1 cellular context compared by ENCODE assay signal in the genomic region with DNA sequence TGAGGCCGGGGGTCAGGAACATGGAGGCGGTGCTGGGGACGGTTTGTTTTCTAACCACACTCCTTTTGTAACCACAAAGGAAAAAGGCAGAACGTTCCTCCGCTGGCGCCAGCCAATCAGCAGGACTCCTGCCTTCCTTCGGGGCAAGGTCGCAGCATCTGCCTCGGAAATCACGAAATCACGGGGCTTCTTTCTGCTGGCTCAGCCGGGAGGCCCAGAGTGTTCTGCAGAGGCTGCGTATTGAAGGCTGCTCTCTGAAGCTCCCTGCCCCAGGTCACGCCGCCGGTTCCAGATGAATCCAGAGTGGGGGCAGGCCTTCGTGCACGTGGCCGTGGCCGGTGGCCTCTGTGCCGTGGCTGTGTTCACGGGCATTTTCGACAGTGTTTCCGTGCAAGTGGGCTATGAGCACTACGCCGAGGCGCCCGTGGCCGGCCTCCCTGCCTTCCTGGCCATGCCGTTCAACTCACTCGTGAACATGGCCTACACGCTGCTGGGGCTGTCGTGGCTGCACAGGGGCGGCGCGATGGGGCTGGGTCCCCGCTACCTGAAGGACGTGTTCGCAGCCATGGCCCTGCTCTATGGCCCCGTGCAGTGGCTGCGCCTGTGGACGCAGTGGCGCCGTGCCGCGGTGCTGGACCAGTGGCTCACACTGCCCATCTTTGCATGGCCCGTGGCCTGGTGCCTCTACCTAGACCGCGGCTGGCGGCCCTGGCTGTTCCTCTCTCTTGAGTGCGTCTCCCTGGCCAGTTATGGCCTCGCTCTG.
TF ChIP-seq lines count a peak whose summit lies in the region.

No MANE protein-coding gene starts in this region.

TF ChIP-seq in H1, 55 proteins besides CTCF, POLR2A, EP300 and RAD21:
- TF ChIP-seq EGR1 (IDR thresholded peaks at IDR 0.05; ENCODE audit: borderline replicate concordance, low read depth, low read length) (peak; percentile 31; the same call in 1 of the 2 replicates), TEAD4 (IDR thresholded peaks at IDR 0.05; ENCODE audit: low read depth, low read length) (no peak)
